Comparison of ENCODE assay signal across 8 cellular contexts in genomic region chr16:11639925-11640899, GRCh38. TPM values are rescaled to one million over a fixed set of nuclear protein-coding genes. Genes with fewer than 3 reads are reported as not detected.
DNase-seq lines count a peak whose midpoint lies in the region; ATAC-seq, FAIRE-seq and TF ChIP-seq lines count a peak whose summit lies in the region.

No MANE protein-coding gene starts in this region.

- TF ChIP-seq POLR2A in GM12891 (IDR thresholded peaks at IDR 0.05; ENCODE audit: low read depth, low read length), result no peak

- no peak for ATAC-seq in HG03354 (IDR thresholded peaks at IDR 0.05; ENCODE audit: poor library complexity, severe bottlenecking, unreplicated experiment)

- peaks cover 5 to 25% (median 22%) of the 10 kb centered on the region in 4 donors for H3K4me1 ChIP-seq in tibial artery

- H3K9me3 ChIP-seq in tibial artery, result no peaks in the 10 kb centered on the region

- H3K9me3 Mint-ChIP-seq in mesothelial cell of epicardium, result no peaks in the 10 kb centered on the region

- no peaks in the 10 kb centered on the region for H3K27me3 Mint-ChIP-seq in mesothelial cell of epicardium (ENCODE audit: low read depth)

- TF ChIP-seq CTCF in HL-60 (IDR thresholded peaks at IDR 0.05; ENCODE audit: insufficient read depth, low read length) (no peak), mesothelial cell of epicardium (IDR thresholded peaks at IDR 0.05; ENCODE audit: unreplicated experiment) (no peak), tibial artery (IDR thresholded peaks at IDR 0.05) (peak in 1 of 2 experiments; percentile 4)

- peaks cover 16% of the 10 kb centered on the region for H3K4me1 Mint-ChIP-seq in mesothelial cell of epicardium

- no peaks in the 10 kb centered on the region for H3K36me3 ChIP-seq in tibial artery

- intact Hi-C loops in tibial artery (cut with DNase I; ENCODE audit: low total_unique reads), result loop anchor here (2.0 to 10.0 kb wide), 3 partner anchors 43 to 107 kb away; no protein-coding TSS in a partner anchor

- H3K27ac Mint-ChIP-seq in mesothelial cell of epicardium, result peak overlapping the region; percentile 50

- DNase-seq in A172 (ENCODE audit: low spot score) (peak; percentile 90), HL-60 (ENCODE audit: low read depth in 1 of 2, low spot score in 1 of 2) (peak; percentile 93), SIG-M5 (lab: John Stamatoyannopoulos, UW) (peak; percentile 81), epidermal melanocyte (ENCODE audit: insufficient read length, low spot score) (peak; percentile 66), mesothelial cell of epicardium (ENCODE audit: low spot score in 2 of 2, unreplicated experiment in 2 of 2) (no peak), tibial artery (peak; percentile 91 to 96), GM12891 (ENCODE audit: insufficient read length, low spot score) (no peak)

- H3K36me3 Mint-ChIP-seq in mesothelial cell of epicardium, result no peaks in the 10 kb centered on the region

- H3K27ac ChIP-seq in HL-60 (replicated peaks) (peak overlapping the region; percentile 56), tibial artery (peak overlapping the region; percentile 86 to 87)

- no peak for FAIRE-seq in GM12891 (lab: Jason Lieb, UNC)

- no peak overlapping the region for H3K4me3 ChIP-seq in HL-60 (replicated peaks; ENCODE audit: insufficient read depth, low read length)
- no peak overlapping the region for H3K4me3 ChIP-seq in tibial artery

- H3K27me3 ChIP-seq in HL-60 (ENCODE audit: insufficient read depth, poor library complexity, severe bottlenecking) (no peaks in the 10 kb centered on the region), tibial artery (no peaks in the 10 kb centered on the region)

- H3K4me3 Mint-ChIP-seq in mesothelial cell of epicardium, result no peak overlapping the region

TF ChIP-seq in GM12891, 5 proteins besides CTCF, POLR2A, EP300 and RAD21:
- TF ChIP-seq TAF1 (IDR thresholded peaks at IDR 0.05; ENCODE audit: low read depth, low read length), result no peak
- TF ChIP-seq SPI1 (IDR thresholded peaks at IDR 0.05; ENCODE audit: low read depth, low read length), result no peak
- no peak for TF ChIP-seq POLR2AphosphoS5 (IDR thresholded peaks at IDR 0.05; ENCODE audit: low read depth, low read length)
- TF ChIP-seq POU2F2 (IDR thresholded peaks at IDR 0.05; ENCODE audit: low read depth, low read length), result no peak
- no peak for TF ChIP-seq PAX5 (IDR thresholded peaks at IDR 0.05; ENCODE audit: insufficient read depth, low read length, severe bottlenecking)

RNA-seq across cellular contexts. Expression of gene SNN, which starts 28.0 kb away (rescaled TPM):
- 20.7 and 30.9 TPM in 2 replicates for total RNA-seq in A172 (2014; rRNA removed; shearing (Covaris generic))
- total RNA-seq in mesothelial cell of epicardium, result 38.3 to 40.2 TPM (median 39.9 TPM) in 3 replicates
- 38.7 TPM for polyA plus RNA-seq in GM12891 (2012; ENCODE audit: low read depth, missing spikeins)

RNA-seq across cellular contexts. Expression of gene LITAF, which starts 53.5 kb away (rescaled TPM):
- 30.1 and 38.4 TPM in 2 replicates for total RNA-seq in A172 (2014; rRNA removed; shearing (Covaris generic))
- 60.8 to 71.0 TPM (median 62.0 TPM) in 3 replicates for total RNA-seq in mesothelial cell of epicardium
- polyA plus RNA-seq in GM12891 (2012; ENCODE audit: low read depth, missing spikeins), result 159 TPM

Comparison
In these comparisons a context has a peak if more than half of its experiments do, and no peak if none do; other contexts are left out.
1. DNase-seq: peak in A172 (single experiment), HL-60 (2 of 2), SIG-M5 (single experiment), epidermal melanocyte (single experiment) and tibial artery (2 of 2); none in mesothelial cell of epicardium (0 of 2) and GM12891 (single experiment).